In the genomic region with DNA sequence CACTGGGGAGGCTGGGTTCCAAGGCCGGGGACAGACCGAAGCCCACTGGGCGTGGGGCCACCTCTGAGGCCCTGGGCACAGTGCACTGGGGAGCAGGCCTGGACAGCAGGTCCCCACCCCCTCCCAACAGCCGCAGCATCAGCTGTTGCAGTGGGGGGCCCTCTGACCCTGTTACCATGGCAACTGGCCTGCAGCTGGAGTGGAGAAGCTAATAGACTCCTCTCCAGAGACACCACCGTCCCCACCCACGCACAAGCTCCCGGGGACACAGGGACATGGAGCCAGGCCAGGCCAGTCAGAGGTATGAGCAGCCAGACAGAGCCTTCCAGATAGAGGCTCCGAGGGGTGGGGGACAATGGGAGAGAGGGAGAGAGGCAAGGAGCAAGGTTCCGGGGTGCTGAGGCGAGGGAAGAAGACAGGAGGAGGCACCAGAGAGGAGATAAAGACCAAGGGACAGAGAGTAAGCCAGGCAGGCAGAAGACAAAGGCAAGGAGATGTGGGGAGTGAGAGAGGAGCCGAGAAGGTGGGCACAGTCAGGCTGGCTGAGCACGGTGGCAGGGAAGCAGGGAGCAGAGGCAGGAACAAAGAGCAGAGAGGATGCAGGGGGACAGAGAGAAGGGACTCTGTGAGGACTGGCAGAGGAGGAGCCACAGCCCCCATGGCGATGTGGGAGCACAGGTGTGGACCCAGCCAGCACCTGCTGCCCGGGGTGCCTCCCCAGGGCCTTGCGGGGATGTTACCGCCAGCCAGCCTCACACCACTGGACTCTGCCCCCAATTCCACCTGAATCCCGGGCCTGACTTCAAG, we compare ENCODE assay signal across 1 cellular context.
TF ChIP-seq lines count a peak whose summit lies in the region.

No MANE protein-coding gene starts in this region.

TF ChIP-seq in GM12878, 131 proteins besides CTCF, POLR2A, EP300 and RAD21:
- TF ChIP-seq GATAD2B (conservative IDR thresholded peaks at IDR 0.05; ENCODE audit: low read depth) = no peak
- no peak for TF ChIP-seq EZH2 (IDR thresholded peaks at IDR 0.05; ENCODE audit: borderline replicate concordance, control insufficient read depth, low read depth, low read length)
- TF ChIP-seq, protein P1, sequence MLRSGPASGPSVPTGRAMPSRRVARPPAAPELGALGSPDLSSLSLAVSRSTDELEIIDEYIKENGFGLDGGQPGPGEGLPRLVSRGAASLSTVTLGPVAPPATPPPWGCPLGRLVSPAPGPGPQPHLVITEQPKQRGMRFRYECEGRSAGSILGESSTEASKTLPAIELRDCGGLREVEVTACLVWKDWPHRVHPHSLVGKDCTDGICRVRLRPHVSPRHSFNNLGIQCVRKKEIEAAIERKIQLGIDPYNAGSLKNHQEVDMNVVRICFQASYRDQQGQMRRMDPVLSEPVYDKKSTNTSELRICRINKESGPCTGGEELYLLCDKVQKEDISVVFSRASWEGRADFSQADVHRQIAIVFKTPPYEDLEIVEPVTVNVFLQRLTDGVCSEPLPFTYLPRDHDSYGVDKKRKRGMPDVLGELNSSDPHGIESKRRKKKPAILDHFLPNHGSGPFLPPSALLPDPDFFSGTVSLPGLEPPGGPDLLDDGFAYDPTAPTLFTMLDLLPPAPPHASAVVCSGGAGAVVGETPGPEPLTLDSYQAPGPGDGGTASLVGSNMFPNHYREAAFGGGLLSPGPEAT (IDR thresholded peaks at IDR 0.05; ENCODE audit: low read depth) = no peak
- TF ChIP-seq BMI1 (IDR thresholded peaks at IDR 0.05; ENCODE audit: borderline replicate concordance) = peak; percentile 80
